Comparison of ENCODE assay signal across 14 cellular contexts in the genomic region with DNA sequence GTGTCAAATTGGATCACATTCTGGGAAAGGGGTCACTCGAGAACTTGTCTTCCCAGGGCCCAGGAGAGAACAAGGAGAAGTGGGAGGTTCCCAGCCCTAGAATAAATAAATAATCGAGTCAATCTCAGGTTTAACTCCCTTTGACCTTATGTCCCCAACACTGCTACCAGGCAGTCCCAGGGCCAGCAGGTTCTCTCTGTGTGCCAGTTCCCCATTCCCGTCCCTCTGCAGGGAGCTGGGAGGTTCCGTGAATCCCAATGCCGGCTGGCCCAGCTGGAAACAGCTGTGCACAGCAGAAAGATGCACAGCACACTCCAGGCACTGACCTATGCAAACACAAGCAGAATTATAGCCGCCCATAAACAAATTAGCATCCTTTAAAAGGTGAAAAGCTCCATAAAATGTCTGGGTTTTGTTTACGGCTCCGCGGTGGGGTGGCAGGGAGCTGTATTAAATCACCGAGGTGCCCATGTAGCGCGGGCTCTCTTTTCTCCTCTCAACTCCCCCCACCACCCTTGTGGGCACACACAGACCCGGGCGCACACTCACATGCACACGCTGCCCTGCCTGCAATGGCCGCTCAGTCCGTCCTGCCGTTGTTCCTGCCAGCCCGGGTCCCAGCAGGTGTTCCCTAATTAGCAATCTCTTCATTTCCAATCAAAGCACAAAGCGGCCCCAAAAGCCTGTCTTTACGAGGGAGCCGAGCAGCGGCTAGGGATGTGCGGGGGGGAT.
A peak's percentile ranks its signal among the peaks of the same experiment; 100 is the strongest.
DNase-seq lines count a peak whose midpoint lies in the region; ATAC-seq lines count a peak whose summit lies in the region.
"Had no signal": no experiment of that assay in that cellular context is flagged by ENCODE, and none has a peak within 500 bp of the region (broad histone marks: within the 10 kb centered on the region; RNA-seq: fewer than 3 reads in every experiment).

No MANE protein-coding gene starts in this region.

- WGBS in iPS DF 6.9 (ENCODE audit: insufficient coverage, insufficient read length) = no CpG with 5 or more reads among the region's 24 CpGs

- ATAC-seq in GM18868 (IDR thresholded peaks at IDR 0.05; ENCODE audit: unreplicated experiment) = no peak

- no peaks in the 10 kb centered on the region for H3K9me3 ChIP-seq in iPS DF 6.9 (ENCODE audit: control insufficient read depth, insufficient read depth, low read length)
- H3K9me3 ChIP-seq: tibial nerve had no signal

- no peaks in the 10 kb centered on the region; the same call in 1 of the 2 replicates for H3K27me3 ChIP-seq in iPS DF 6.9 (ENCODE audit: control insufficient read depth, insufficient read depth, low read length)

- H3K4me3 ChIP-seq in iPS DF 6.9 (ENCODE audit: low read length) = peak overlapping the region; percentile 16; the same call in 1 of the 2 replicates
- H3K4me3 ChIP-seq: tibial nerve had no signal

- no peak overlapping the region for H3K27ac ChIP-seq in iPS DF 6.9 (ENCODE audit: low read length)
- H3K27ac ChIP-seq: tibial nerve had no signal

- H3K36me3 ChIP-seq in iPS DF 6.9 (ENCODE audit: control insufficient read depth, insufficient read depth, low read length) = no peaks in the 10 kb centered on the region
- H3K36me3 ChIP-seq: tibial nerve had no signal

- peak; percentile 43 for DNase-seq in NCI-H146 (lab: John Stamatoyannopoulos, UW)
- no peak for DNase-seq in NCI-H146 treated with DMSO at 0.1 percent for 48 hours (lab: John Stamatoyannopoulos, UW; ENCODE audit: unreplicated experiment)
- DNase-seq in NCI-H524 (lab: John Stamatoyannopoulos, UW) = peak; percentile 70 to 80
- DNase-seq in iPS DF 6.9 (ENCODE audit: low read depth, low spot score) = no peak
- DNase-seq in retina = peak; percentile 58
- DNase-seq in activated T-cell treated with anti-CD3 and anti-CD28 coated beads, Interleukin-2, amount 50 U/mL, for 1 hour = no peak
- DNase-seq in DMS53 treated with DMSO at 0.1 percent for 48 hours (lab: John Stamatoyannopoulos, UW; ENCODE audit: unreplicated experiment) = no peak
- DNase-seq: activated CD4-positive, alpha-beta T cell treated with anti-CD3 and anti-CD28 coated beads for 48 hours; activated naive CD8-positive, alpha-beta T cell treated with anti-CD3 and anti-CD28 coated beads for 36 hours; NCI-H446; stimulated activated CD4-positive, alpha-beta T cell treated with anti-CD3 and anti-CD28 coated beads, Interleukin-2, amount 100 ng/mL, for 48 hours; T-helper 2 cell had no signal

- peaks cover 14% of the 10 kb centered on the region; the same call in 1 of the 2 replicates for H3K4me1 ChIP-seq in iPS DF 6.9 (ENCODE audit: control insufficient read depth, insufficient read depth, low read length)

Comparison
In these comparisons a context has a peak if more than half of its experiments do, and no peak if none do; other contexts are left out.
1. DNase-seq: peak in NCI-H146 (single experiment), NCI-H524 (2 of 2) and retina (single experiment); none in NCI-H146 treated with DMSO at 0.1 percent for 48 hours (single experiment), iPS DF 6.9 (single experiment), activated T-cell treated with anti-CD3 and anti-CD28 coated beads, Interleukin-2, amount 50 U/mL, for 1 hour (single experiment) and DMS53 treated with DMSO at 0.1 percent for 48 hours (single experiment).